ENCODE assay signal across 20 cellular contexts in genomic region chr3:182052360-182052759, GRCh38.
A peak's percentile ranks its signal among the peaks of the same experiment; 100 is the strongest.
DNase-seq lines count a peak whose midpoint lies in the region; ATAC-seq, FAIRE-seq and TF ChIP-seq lines count a peak whose summit lies in the region.
"Had no signal": no experiment of that assay in that cellular context is flagged by ENCODE, and none has a peak within 500 bp of the region (broad histone marks: within the 10 kb centered on the region; RNA-seq: fewer than 3 reads in every experiment).

No MANE protein-coding gene starts in this region.

- TF ChIP-seq CTCF in bronchial epithelial cell (IDR thresholded peaks at IDR 0.05; ENCODE audit: insufficient read depth, low read length, severe bottlenecking) (peak; percentile 21), omental fat pad (IDR thresholded peaks at IDR 0.05) (no peak)

- no peaks in the 10 kb centered on the region for H3K9me3 ChIP-seq in neuronal stem cell (replicated peaks in 1 of 2; ENCODE audit: control insufficient read depth in 2 of 2, insufficient read depth in 1 of 2, low read depth in 1 of 2, low read length in 2 of 2)
- H3K9me3 ChIP-seq: HAP-1, SJSA1 had no signal

- H3K4me3 ChIP-seq in bronchial epithelial cell (ENCODE audit: low read depth, low read length) (no peak overlapping the region), neuronal stem cell (ENCODE audit: low read length in 2 of 2) (no peak overlapping the region)
- H3K4me3 ChIP-seq: GM12878, HAP-1, K562, SJSA1 had no signal

- no peak overlapping the region for H2BK120ac ChIP-seq in neuronal stem cell (ENCODE audit: low read depth, low read length)

- H3K4me2 ChIP-seq in neuronal stem cell (ENCODE audit: insufficient read depth, low read length, poor library complexity, severe bottlenecking), result no peak overlapping the region

- no peak overlapping the region for H3K23ac ChIP-seq in neuronal stem cell (ENCODE audit: low read depth, low read length, poor library complexity)

- H2AFZ ChIP-seq in neuronal stem cell (ENCODE audit: low read length), result peak overlapping the region; percentile 10

- no peak for FAIRE-seq in bronchial epithelial cell (lab: Jason Lieb, UNC)
- FAIRE-seq: GM12878, GM19239, K562 had no signal

- no peak overlapping the region for H3K9ac ChIP-seq in neuronal stem cell (ENCODE audit: low read depth, low read length, poor library complexity)

- no peak overlapping the region for H2BK12ac ChIP-seq in neuronal stem cell (ENCODE audit: low read length)

- no peaks in the 10 kb centered on the region for H3K36me3 ChIP-seq in bronchial epithelial cell (ENCODE audit: control insufficient read depth, insufficient read depth, low read length)
- H3K36me3 ChIP-seq in neuronal stem cell (replicated peaks in 1 of 2; ENCODE audit: control insufficient read depth in 2 of 2, insufficient read depth in 2 of 2, low read length in 2 of 2), result no peaks in the 10 kb centered on the region
- H3K36me3 ChIP-seq: HAP-1, SJSA1 had no signal

- H4K91ac ChIP-seq in neuronal stem cell (ENCODE audit: low read depth, low read length, poor library complexity), result no peak overlapping the region

- H3K4me1 ChIP-seq in neuronal stem cell (ENCODE audit: control insufficient read depth in 2 of 2, insufficient read depth in 1 of 2, low read depth in 1 of 2, low read length in 2 of 2), result no peaks in the 10 kb centered on the region
- H3K4me1 ChIP-seq: HAP-1, SJSA1 had no signal

- peak; percentile 35 for DNase-seq in NCI-H146 (lab: John Stamatoyannopoulos, UW)
- DNase-seq in NCI-H146 treated with DMSO at 0.1 percent for 48 hours (lab: John Stamatoyannopoulos, UW; ENCODE audit: unreplicated experiment), result no peak
- peak; percentile 21 for DNase-seq in NCI-H1105 (lab: John Stamatoyannopoulos, UW)
- peak; percentile 99 for DNase-seq in bronchial epithelial cell (ENCODE audit: low read depth)
- no peak for DNase-seq in neuronal stem cell (ENCODE audit: low spot score)
- DNase-seq in omental fat pad (ENCODE audit: low spot score), result no peak
- DNase-seq: 8988T, COR-L47, DMS 273 treated with DMSO at 0.1 percent for 48 hours, NCI-H1092 treated with DMSO at 0.1 percent for 48 hours, NCI-H1930, NCI-H2171 treated with DMSO at 0.1 percent for 48 hours, NCI-H510A had no signal

- H2AK5ac ChIP-seq in neuronal stem cell (ENCODE audit: low read depth, low read length), result no peak overlapping the region

- H3K4ac ChIP-seq in neuronal stem cell (ENCODE audit: low read length), result no peak overlapping the region

- H3K14ac ChIP-seq in neuronal stem cell (ENCODE audit: low read length), result no peak overlapping the region

- H2BK5ac ChIP-seq in neuronal stem cell (ENCODE audit: low read length), result no peak overlapping the region

- no peak overlapping the region for H4K8ac ChIP-seq in neuronal stem cell (ENCODE audit: low read depth, low read length)

- H3K18ac ChIP-seq in neuronal stem cell (ENCODE audit: low read length), result no peak overlapping the region

- H3K27ac ChIP-seq in neuronal stem cell (replicated peaks; ENCODE audit: low read length), result no peak overlapping the region
- H3K27ac ChIP-seq: SJSA1 had no signal

- H3K79me1 ChIP-seq in neuronal stem cell (ENCODE audit: low read depth, low read length), result no peaks in the 10 kb centered on the region

- no CpG with 5 or more reads among the region's 1 CpG for WGBS in neuronal stem cell (ENCODE audit: extremely low coverage in 2 of 2, insufficient read length in 2 of 2, insufficient replicate concordance in 1 of 2), 2 donors

- H2BK15ac ChIP-seq in neuronal stem cell (ENCODE audit: low read length), result no peak overlapping the region

- ATAC-seq in HG03520 (IDR thresholded peaks at IDR 0.05; ENCODE audit: unreplicated experiment) (no peak), omental fat pad (ENCODE audit: low FRiP score) (no peak), HG03175 (IDR thresholded peaks at IDR 0.05; ENCODE audit: unreplicated experiment) (no peak)
- ATAC-seq: GM12878, K562 had no signal

- H3K27me3 ChIP-seq in bronchial epithelial cell (ENCODE audit: control insufficient read depth, insufficient read depth, low read length) (no peaks in the 10 kb centered on the region), neuronal stem cell (ENCODE audit: control insufficient read depth in 3 of 3, insufficient read depth in 3 of 3, low read depth in 1 of 3, low read length in 3 of 3) (no peaks in the 10 kb centered on the region)
- H3K27me3 ChIP-seq: SJSA1 had no signal

Comparison
In these comparisons a context has a peak if more than half of its experiments do, and no peak if none do; other contexts are left out.
1. DNase-seq: peak in NCI-H146 (single experiment), NCI-H1105 (single experiment) and bronchial epithelial cell (single experiment); none in NCI-H146 treated with DMSO at 0.1 percent for 48 hours (single experiment), neuronal stem cell (single experiment) and omental fat pad (single experiment).